27 cellular contexts compared by ENCODE assay signal in the genomic region with DNA sequence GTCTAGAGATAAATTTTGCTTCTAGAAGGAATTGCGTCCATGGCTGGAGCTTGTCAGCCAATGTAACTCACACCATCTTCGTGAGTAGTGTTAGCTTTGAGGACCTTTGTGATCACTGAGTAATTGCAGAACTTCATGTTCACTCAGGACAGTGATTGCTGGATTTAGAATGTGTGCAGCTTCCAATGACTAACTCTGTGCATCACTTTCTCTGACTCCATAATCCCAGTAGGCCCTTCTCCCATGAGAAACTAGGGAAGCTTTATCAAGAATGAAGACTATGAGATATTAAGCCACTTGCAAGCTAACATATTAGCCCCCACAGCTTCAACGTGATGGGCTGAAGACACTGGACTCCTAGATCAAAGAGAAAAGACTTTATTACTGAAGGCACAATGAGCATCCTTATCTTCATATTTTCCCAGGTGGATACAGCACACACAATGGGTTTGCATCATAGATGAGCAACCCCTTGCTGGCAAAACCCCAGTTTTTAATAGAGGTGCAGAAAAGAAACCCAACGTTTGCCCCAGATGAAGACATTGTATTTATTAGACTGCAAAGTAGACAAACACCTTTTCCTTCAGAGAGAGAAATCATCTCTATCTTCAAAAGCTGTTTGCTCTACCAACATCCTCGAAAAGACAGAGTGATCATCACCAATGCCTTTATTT.
A peak's percentile ranks its signal among the peaks of the same experiment; 100 is the strongest.
DNase-seq lines count a peak whose midpoint lies in the region; ATAC-seq, FAIRE-seq and TF ChIP-seq lines count a peak whose summit lies in the region.
"Had no signal": no experiment of that assay in that cellular context is flagged by ENCODE, and none has a peak within 500 bp of the region (broad histone marks: within the 10 kb centered on the region; RNA-seq: fewer than 3 reads in every experiment).

No MANE protein-coding gene starts in this region.

- peak; percentile 30 for FAIRE-seq in urothelium cell line (lab: Jason Lieb, UNC)
- FAIRE-seq: A549, GM19239, H54 had no signal

- peaks cover 1% of the 10 kb centered on the region for H3K9me3 ChIP-seq in RWPE2 (ENCODE audit: severe bottlenecking)
- H3K9me3 ChIP-seq: A549 had no signal

- H3K27ac ChIP-seq in RWPE2 (ENCODE audit: poor library complexity, severe bottlenecking) = peak overlapping the region; percentile 21
- H3K27ac ChIP-seq: A549, HL-60, PC-9 had no signal

- H3K27ac Mint-ChIP-seq in HFFc6 = peak overlapping the region; percentile 80
- H3K27ac Mint-ChIP-seq: CD8-positive, alpha-beta T cell had no signal

- H3K27me3 Mint-ChIP-seq in HFFc6 (ENCODE audit: insufficient read depth) = no peaks in the 10 kb centered on the region

- TF ChIP-seq CTCF in HFFc6 (IDR thresholded peaks at IDR 0.05) (no peak), RWPE2 (IDR thresholded peaks at IDR 0.05; ENCODE audit: poor library complexity, severe bottlenecking) (no peak), fibroblast of pulmonary artery (IDR thresholded peaks at IDR 0.05; ENCODE audit: low read length, missing control alignments) (no peak)

- H3K36me3 Mint-ChIP-seq in HFFc6 (ENCODE audit: low read depth) = peaks cover 5% of the 10 kb centered on the region
- H3K36me3 Mint-ChIP-seq: CD8-positive, alpha-beta T cell had no signal

- ATAC-seq in RWPE2 (ENCODE audit: low read depth) = no peak
- ATAC-seq: A549; CD8-positive, alpha-beta T cell had no signal

- H3K27me3 ChIP-seq in RWPE2 (ENCODE audit: insufficient read depth, poor library complexity, severe bottlenecking) = no peaks in the 10 kb centered on the region

- H3K4me3 ChIP-seq in RWPE2 (ENCODE audit: severe bottlenecking) = no peak overlapping the region
- H3K4me3 ChIP-seq in fibroblast of pulmonary artery (replicated peaks; ENCODE audit: low read depth, low read length) = no peak overlapping the region
- H3K4me3 ChIP-seq: A549, PC-9 had no signal

- H3K4me1 Mint-ChIP-seq in HFFc6 (ENCODE audit: low read depth) = peaks cover 89% of the 10 kb centered on the region

- peak; percentile 13 for DNase-seq in HFFc6
- no peak for DNase-seq in RWPE2 (ENCODE audit: low spot score)
- peak; percentile 18 for DNase-seq in fibroblast of pulmonary artery (ENCODE audit: low read depth)
- DNase-seq in urothelium cell line (ENCODE audit: low spot score) = no peak
- no peak for DNase-seq in GF-D8 (lab: John Stamatoyannopoulos, UW)
- no peak for DNase-seq in RPMI8226
- DNase-seq in NCI-H524 treated with DMSO at 0.1 percent for 48 hours (lab: John Stamatoyannopoulos, UW) = no peak
- DNase-seq: CD8-positive, alpha-beta T cell; DMS 273 treated with DMSO at 0.1 percent for 48 hours; DMS79; Karpas-422; MV-4-11; NCI-H1105 treated with DMSO at 0.1 percent for 48 hours; NCI-H146; NCI-H1930; NCI-H2107; NCI-H446; NCI-H526; NCI-H82; NK-92 treated with Interleukin-12 subunit alpha and Interleukin-12 subunit beta, amount 100 ng/mL, for 24 hours; PC-9; SHP77 treated with DMSO at 0.1 percent for 48 hours; T-helper 1 cell had no signal

- H3K4me1 ChIP-seq in RWPE2 (ENCODE audit: insufficient read depth, poor library complexity, severe bottlenecking) = peaks cover 26% of the 10 kb centered on the region
- H3K4me1 ChIP-seq: A549 had no signal

- no peaks in the 10 kb centered on the region for H3K9me3 Mint-ChIP-seq in HFFc6
- H3K9me3 Mint-ChIP-seq: CD8-positive, alpha-beta T cell had no signal

- H3K36me3 ChIP-seq in RWPE2 (ENCODE audit: low read depth) = no peaks in the 10 kb centered on the region

- no peak overlapping the region; the same call in 1 of the 2 replicates for H3K4me3 Mint-ChIP-seq in HFFc6
- H3K4me3 Mint-ChIP-seq: CD8-positive, alpha-beta T cell had no signal

Comparison
In these comparisons a context has a peak if more than half of its experiments do, and no peak if none do; other contexts are left out.
1. DNase-seq: peak in HFFc6 (single experiment) and fibroblast of pulmonary artery (single experiment); none in RWPE2 (single experiment), urothelium cell line (single experiment), GF-D8 (single experiment), RPMI8226 (single experiment) and NCI-H524 treated with DMSO at 0.1 percent for 48 hours (single experiment).